8 cellular contexts compared by ENCODE assay signal in genomic region chr3:16828815-16829214, GRCh38. TPM values are rescaled to one million over a fixed set of nuclear protein-coding genes. Genes with fewer than 3 reads are reported as not detected.
DNase-seq lines count a peak whose midpoint lies in the region; ATAC-seq and TF ChIP-seq lines count a peak whose summit lies in the region.

No MANE protein-coding gene starts in this region.

- WGBS in body of pancreas, 2 donors, result 21 to 27% methylated on average over 3 of the region's 3 CpGs

- peak in 6 of 7 experiments; percentile 31 to 75 (median 60) for TF ChIP-seq CTCF in body of pancreas (IDR thresholded peaks at IDR 0.05)

- H3K9me3 ChIP-seq in body of pancreas, result no peaks in the 10 kb centered on the region
- H3K9me3 ChIP-seq in naive thymus-derived CD4-positive, alpha-beta T cell (ENCODE audit: control insufficient read depth in 2 of 3, low read length in 3 of 3), result no peaks in the 10 kb centered on the region

- DNase-seq in ELR (ENCODE audit: low read depth), result peak; percentile 80
- peak; percentile 81 for DNase-seq in HCEC 1CT
- DNase-seq in SK-MEL-5 (ENCODE audit: low read depth, low spot score), result peak; percentile 85
- DNase-seq in body of pancreas, result peak; percentile 53 to 81 (median 72)
- DNase-seq in naive thymus-derived CD4-positive, alpha-beta T cell, result peak in 6 of 9 donors; percentile 29 to 59 (median 42)
- no peak for DNase-seq in NK-92 (lab: John Stamatoyannopoulos, UW; ENCODE audit: unreplicated experiment)
- no peak for DNase-seq in COR-L47 (lab: John Stamatoyannopoulos, UW)
- no peak for DNase-seq in NCI-H1105 (lab: John Stamatoyannopoulos, UW)

- no peaks in the 10 kb centered on the region for H3K36me3 ChIP-seq in body of pancreas (replicated peaks in 1 of 2; ENCODE audit: insufficient read depth in 1 of 2, low read depth in 2 of 2)
- no peaks in the 10 kb centered on the region for H3K36me3 ChIP-seq in naive thymus-derived CD4-positive, alpha-beta T cell (ENCODE audit: control insufficient read depth in 2 of 3, insufficient read depth in 3 of 3, low read length in 3 of 3)

- POLR2A ChIA-PET in naive thymus-derived CD4-positive, alpha-beta T cell (lab: Charles Lee), result interaction anchor here (0.6 to 1.2 kb wide), 7 partner anchors 9 to 404 kb away, joined by 3 to 9 read pairs (median 3); no protein-coding TSS in a partner anchor

- CTCF ChIA-PET in naive thymus-derived CD4-positive, alpha-beta T cell (lab: Charles Lee), result interaction anchor here (0.6 to 2.3 kb wide), 12 partner anchors 9 to 403 kb away, joined by 3 to 11 read pairs (median 3); no protein-coding TSS in a partner anchor

- H3K36me3 Mint-ChIP-seq in naive thymus-derived CD4-positive, alpha-beta T cell, result no peaks in the 10 kb centered on the region

- H3K27me3 Mint-ChIP-seq in naive thymus-derived CD4-positive, alpha-beta T cell, result peaks cover 0 to 20% (median 0%) of the 10 kb centered on the region in 5 donors

- H3K4me3 ChIP-seq in body of pancreas, result no peak overlapping the region
- H3K4me3 ChIP-seq in naive thymus-derived CD4-positive, alpha-beta T cell (ENCODE audit: low read length), result no peak overlapping the region

- H3K9me3 Mint-ChIP-seq in naive thymus-derived CD4-positive, alpha-beta T cell, result no peaks in the 10 kb centered on the region

- ATAC-seq in body of pancreas, result peak; percentile 82
- ATAC-seq in naive thymus-derived CD4-positive, alpha-beta T cell, result peak; percentile 80

- intact Hi-C loops in body of pancreas (cut with DNase I), result no loop called here
- intact Hi-C loops in naive thymus-derived CD4-positive, alpha-beta T cell (cut with micrococcal nuclease), result loop anchor here (1.0 to 5.0 kb wide), 9 partner anchors 55 to 404 kb away; partner anchors contain the start of gene PLCL2 (in 1 of the 2)

- peaks cover 16 to 37% (median 19%) of the 10 kb centered on the region in 7 donors for H3K4me1 Mint-ChIP-seq in naive thymus-derived CD4-positive, alpha-beta T cell

- in situ Hi-C loops in SK-MEL-5 (cut with HindIII; ENCODE audit: low pct_unique_long_range_greater_than_20kb, low sequenced_read_pairs), result no loop called here

- no peak overlapping the region for H3K4me3 Mint-ChIP-seq in naive thymus-derived CD4-positive, alpha-beta T cell

- H3K27ac Mint-ChIP-seq in naive thymus-derived CD4-positive, alpha-beta T cell, result peak overlapping the region in 3 of 9 donors; percentile 23 to 53 (median 42)

- TF ChIP-seq POLR2A in body of pancreas (IDR thresholded peaks at IDR 0.05), result no peak

- peaks cover 4% of the 10 kb centered on the region for H3K4me1 ChIP-seq in body of pancreas
- peaks cover 11 to 15% of the 10 kb centered on the region in 2 donors for H3K4me1 ChIP-seq in naive thymus-derived CD4-positive, alpha-beta T cell (ENCODE audit: control insufficient read depth in 2 of 2, insufficient read depth in 2 of 2, low read length in 2 of 2)

- no peaks in the 10 kb centered on the region for H3K27me3 ChIP-seq in body of pancreas
- H3K27me3 ChIP-seq in naive thymus-derived CD4-positive, alpha-beta T cell (ENCODE audit: control insufficient read depth in 2 of 2, insufficient read depth in 2 of 2, low read length in 2 of 2), result no peaks in the 10 kb centered on the region

- no peak overlapping the region for H3K27ac ChIP-seq in body of pancreas
- no peak overlapping the region for H3K27ac ChIP-seq in naive thymus-derived CD4-positive, alpha-beta T cell (ENCODE audit: low read depth, low read length)

RNA-seq across cellular contexts. Expression of gene PLCL2, which starts 55.9 kb away (rescaled TPM):
- total RNA-seq in SK-MEL-5 (2014; rRNA removed; shearing (Covaris generic)), result 3.5 and 4.4 TPM in 2 replicates
- 4.0 and 4.8 TPM in 2 replicates for polyA plus RNA-seq in SK-MEL-5 (2015; cell fraction: cytosol; rRNA removed)
- polyA plus RNA-seq in SK-MEL-5 (2015; cell fraction: nucleus; rRNA removed), result 3.2 and 3.9 TPM in 2 replicates
- 10 to 100 TPM; 13.7 to 25.7 TPM for total RNA-seq in body of pancreas
- 10 to 100 TPM; 48.9 to 77.0 (median 60.5) TPM for total RNA-seq in naive thymus-derived CD4-positive, alpha-beta T cell
- 10 to 100 TPM; 64.1 to 90.8 TPM for polyA plus RNA-seq in naive thymus-derived CD4-positive, alpha-beta T cell

Comparison
In these comparisons a context has a peak if more than half of its experiments do, and no peak if none do; other contexts are left out.
1. DNase-seq: peak in ELR (single experiment), HCEC 1CT (single experiment), SK-MEL-5 (single experiment), body of pancreas (4 of 4) and naive thymus-derived CD4-positive, alpha-beta T cell (6 of 9); none in NK-92 (single experiment), COR-L47 (single experiment) and NCI-H1105 (single experiment).